26 cellular contexts compared by ENCODE assay signal in the genomic region with DNA sequence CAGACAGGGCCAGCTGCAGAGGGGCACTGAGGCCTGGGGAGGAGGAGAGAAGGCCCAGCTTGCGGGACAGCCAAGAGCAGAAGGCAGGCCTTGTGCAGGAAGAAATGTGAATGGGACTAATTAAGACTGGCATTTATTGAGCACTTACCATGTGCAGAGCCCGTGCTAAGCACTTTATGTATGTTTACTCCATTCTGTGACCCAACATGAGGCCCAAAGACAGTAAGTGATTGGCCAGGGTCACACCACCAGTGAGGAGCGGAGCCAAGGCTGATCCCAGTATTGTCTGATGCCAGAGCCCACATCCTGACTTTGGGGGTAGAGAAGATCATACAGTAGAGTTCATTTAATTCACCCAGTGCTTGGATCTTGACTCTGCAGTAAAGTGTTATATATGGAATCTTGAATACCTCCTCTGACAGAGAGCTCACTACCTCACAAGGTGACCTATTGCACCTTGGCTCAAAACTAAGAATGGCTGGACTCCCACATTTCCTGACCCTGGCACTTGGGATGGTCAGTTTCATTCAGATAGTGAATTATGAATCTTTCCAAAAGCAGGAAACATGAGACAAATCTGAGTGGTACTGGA. TPM values are rescaled to one million over a fixed set of nuclear protein-coding genes. Genes with fewer than 3 reads are reported as not detected.
DNase-seq lines count a peak whose midpoint lies in the region; ATAC-seq, FAIRE-seq and TF ChIP-seq lines count a peak whose summit lies in the region.
"Had no signal": no experiment of that assay in that cellular context is flagged by ENCODE, and none has a peak within 500 bp of the region (broad histone marks: within the 10 kb centered on the region; RNA-seq: fewer than 3 reads in every experiment).

No MANE protein-coding gene starts in this region.

- no peak for TF ChIP-seq EP300 in H1 (IDR thresholded peaks at IDR 0.05; ENCODE audit: borderline replicate concordance in 1 of 2, low read depth in 2 of 2, low read length in 2 of 2)

- H2AK5ac ChIP-seq in H1 (ENCODE audit: low read depth, low read length) = no peak overlapping the region

- no peak for DNase-seq in A673 (ENCODE audit: low spot score)
- peak; percentile 52 for DNase-seq in EH (ENCODE audit: low read depth)
- no peak for DNase-seq in H1 (ENCODE audit: low read depth in 1 of 2, low spot score in 2 of 2)
- no peak for DNase-seq in natural killer cell
- no peak for DNase-seq in Right ventricle myocardium superior
- no peak for DNase-seq in erythroblast (lab: John Stamatoyannopoulos, UW)
- DNase-seq: ACHN; C1 segment of cervical spinal cord; CD8-positive, alpha-beta T cell; DND-41; GOT3; KG1; NCI-H1092; NCI-H1436 treated with DMSO at 0.1 percent for 48 hours; NCI-H1930; NCI-H2227 treated with DMSO at 0.1 percent for 48 hours; NCI-H510A treated with DMSO at 0.1 percent for 48 hours; NCI-H82 had no signal

- peaks cover 0 to 4% of the 10 kb centered on the region in 2 experiments for H4K20me1 ChIP-seq in H1 (replicated peaks in 1 of 2; ENCODE audit: control insufficient read depth in 1 of 2, insufficient read depth in 2 of 2, low read length in 2 of 2)

- TF ChIP-seq RAD21 in H1 (IDR thresholded peaks at IDR 0.05 in 1 of 2, conservative IDR thresholded peaks at IDR 0.05 in 1 of 2; ENCODE audit: low read depth in 2 of 2, low read length in 2 of 2) = no peak

- no peak overlapping the region for H4K8ac ChIP-seq in H1 (ENCODE audit: extremely low read depth, insufficient read depth, low read length)

- H3K23ac ChIP-seq in H1 (ENCODE audit: insufficient read length) = no peak overlapping the region

- H3K27ac Mint-ChIP-seq in natural killer cell = peak overlapping the region; percentile 25 to 73
- H3K27ac Mint-ChIP-seq: CD8-positive, alpha-beta T cell had no signal

- H3K79me2 ChIP-seq in H1 (ENCODE audit: control insufficient read depth in 1 of 2, insufficient read depth in 2 of 2, low read length in 2 of 2) = no peaks in the 10 kb centered on the region

- H2BK12ac ChIP-seq in H1 (ENCODE audit: low read depth, low read length) = no peak overlapping the region

- intact Hi-C loops in A673 (cut with micrococcal nuclease; ENCODE audit: unreplicated experiment) = no loop called here
- intact Hi-C loops in natural killer cell (cut with micrococcal nuclease) = no loop called here
- intact Hi-C loops in Right ventricle myocardium superior (cut with DNase I) = no loop called here

- no peak overlapping the region for H3K9ac ChIP-seq in H1 (replicated peaks in 1 of 4; ENCODE audit: extremely low read depth in 1 of 4, low read depth in 3 of 4, low read length in 3 of 4)

- no peak overlapping the region for H3K4me3 ChIP-seq in A673 (ENCODE audit: low read depth, low read length, poor library complexity, severe bottlenecking)
- no peak overlapping the region for H3K4me3 ChIP-seq in H1 (ENCODE audit: extremely low read depth in 1 of 4, insufficient read depth in 2 of 4, low read depth in 3 of 4, low read length in 4 of 4)

- no peak overlapping the region for H2AFZ ChIP-seq in H1 (ENCODE audit: low read length)

- POLR2A ChIA-PET in A673 (lab: Charles Lee; ENCODE audit: low non-redundant PET) = no interaction called here
- POLR2A ChIA-PET in H1 (lab: Charles Lee; ENCODE audit: partially characterized antibody) = interaction anchor here (0.9 to 1.9 kb wide), 4 partner anchors 11 to 19 kb away, joined by 3 to 12 read pairs (median 4); partner anchors contain the start of gene KATNB1

- H4K91ac ChIP-seq in H1 (replicated peaks; ENCODE audit: insufficient read length, low read length) = no peak overlapping the region

- no peak for FAIRE-seq in H1 (lab: Jason Lieb, UNC)
- FAIRE-seq: GM12891 had no signal

- ATAC-seq in natural killer cell = no peak
- ATAC-seq in Right ventricle myocardium superior (ENCODE audit: poor library complexity) = no peak
- ATAC-seq in HG02759 (IDR thresholded peaks at IDR 0.05; ENCODE audit: unreplicated experiment) = no peak
- ATAC-seq: CD8-positive, alpha-beta T cell; HCT116; Panc1 had no signal

- no peaks in the 10 kb centered on the region for H3K27me3 Mint-ChIP-seq in natural killer cell (ENCODE audit: low read depth in 2 of 2)

- peaks cover 25 to 33% of the 10 kb centered on the region in 2 donors for H3K4me1 Mint-ChIP-seq in natural killer cell

- no peak overlapping the region for H3K4ac ChIP-seq in H1 (replicated peaks; ENCODE audit: insufficient read length, low read depth, low read length)

- H3K27me3 ChIP-seq in A673 (replicated peaks; ENCODE audit: insufficient read depth, low read depth, low read length, poor library complexity) (no peaks in the 10 kb centered on the region), H1 (replicated peaks in 1 of 4; ENCODE audit: control insufficient read depth in 3 of 4, extremely low read depth in 1 of 4, insufficient read depth in 3 of 4, low read length in 3 of 4) (no peaks in the 10 kb centered on the region)

- no peak for TF ChIP-seq POLR2A in H1 (IDR thresholded peaks at IDR 0.05; ENCODE audit: control extremely low read depth in 1 of 2, low read depth in 2 of 2, low read length in 2 of 2)
- no peak for TF ChIP-seq POLR2A in erythroblast (IDR thresholded peaks at IDR 0.05; ENCODE audit: low read length)

- H3K36me3 Mint-ChIP-seq in natural killer cell = no peaks in the 10 kb centered on the region

- no peak overlapping the region for H3K4me2 ChIP-seq in H1 (ENCODE audit: insufficient read depth in 1 of 2, low read depth in 2 of 2, low read length in 2 of 2)

- peaks cover 28% of the 10 kb centered on the region for H3K36me3 ChIP-seq in A673 (ENCODE audit: insufficient read depth, low read length, poor library complexity, severe bottlenecking)
- peaks cover 0 to 8% (median 3%) of the 10 kb centered on the region in 4 experiments; a peak in 5 of 8 replicates for H3K36me3 ChIP-seq in H1 (ENCODE audit: control insufficient read depth in 2 of 4, insufficient read depth in 4 of 4, low read length in 3 of 4)

- CTCF ChIA-PET in A673 (lab: Charles Lee) = no interaction called here
- CTCF ChIA-PET in H1 (lab: Charles Lee; ENCODE audit: partially characterized antibody) = interaction anchor here (0.6 to 3.0 kb wide), 7 partner anchors 8 to 1198 kb away, joined by 3 to 17 read pairs (median 5); no protein-coding TSS in a partner anchor

- no TSS peak for BruUV-seq in A673 (replicated peaks; lab: Mats Ljungman, UMichigan)

- H4K5ac ChIP-seq in H1 (ENCODE audit: insufficient read length, low read depth, low read length) = no peak overlapping the region

- H2BK20ac ChIP-seq in H1 (ENCODE audit: low read length) = no peak overlapping the region

- H3K9me3 ChIP-seq in A673 (ENCODE audit: low read depth, low read length, poor library complexity, severe bottlenecking) = no peaks in the 10 kb centered on the region
- H3K9me3 ChIP-seq in H1 (ENCODE audit: insufficient read depth in 2 of 2, low read depth in 1 of 2, low read length in 1 of 2) = no peaks in the 10 kb centered on the region

- TF ChIP-seq CTCF in A673 (conservative IDR thresholded peaks at IDR 0.05; ENCODE audit: low read depth, low read length) (no peak), H1 (IDR thresholded peaks at IDR 0.05; ENCODE audit: control extremely low read depth in 1 of 3, insufficient read depth in 1 of 3, low read depth in 1 of 3, low read length in 3 of 3) (no peak), natural killer cell (IDR thresholded peaks at IDR 0.05) (no peak)

- no peak overlapping the region for H2BK15ac ChIP-seq in H1 (ENCODE audit: low read length)

- no peak overlapping the region for H3K56ac ChIP-seq in H1 (replicated peaks; ENCODE audit: insufficient read length, low read depth, low read length)

- H3K9me3 Mint-ChIP-seq in natural killer cell = no peaks in the 10 kb centered on the region
- H3K9me3 Mint-ChIP-seq: CD8-positive, alpha-beta T cell had no signal

- 90% methylated on average over 3 of the region's 3 CpGs; no CpG with 5 or more reads in 1 of the 2 experiments for WGBS in H1 (ENCODE audit: extremely low coverage in 1 of 2, insufficient coverage in 1 of 2, insufficient read length in 1 of 2, insufficient replicate concordance in 2 of 2, low coverage in 1 of 2, low lambda C conversion rate in 2 of 2, missing lambda C conversion rate in 1 of 2), 2 experiments

- no peak overlapping the region for H2BK120ac ChIP-seq in H1 (replicated peaks; ENCODE audit: low read depth, low read length)

- H3K79me1 ChIP-seq in H1 (ENCODE audit: low read depth, low read length) = no peaks in the 10 kb centered on the region

- peak overlapping the region; percentile 16 for H3K27ac ChIP-seq in A673 (ENCODE audit: low read depth, low read length, poor library complexity, severe bottlenecking)
- no peak overlapping the region for H3K27ac ChIP-seq in H1 (ENCODE audit: low read depth, low read length)
- H3K27ac ChIP-seq: HL-60 had no signal

- H3K4me1 ChIP-seq in A673 (ENCODE audit: insufficient read depth, low read length, poor library complexity, severe bottlenecking) (no peaks in the 10 kb centered on the region), H1 (replicated peaks in 1 of 4; ENCODE audit: control insufficient read depth in 3 of 4, insufficient read depth in 4 of 4, low read length in 3 of 4) (no peaks in the 10 kb centered on the region)

- no peaks in the 10 kb centered on the region for H3K23me2 ChIP-seq in H1 (ENCODE audit: low read depth, low read length)

- H3K18ac ChIP-seq in H1 (ENCODE audit: extremely low read depth, low read length) = no peak overlapping the region

- no peak overlapping the region for H3K14ac ChIP-seq in H1 (ENCODE audit: insufficient read length)

- H3K4me3 Mint-ChIP-seq in natural killer cell = no peak overlapping the region
- H3K4me3 Mint-ChIP-seq: CD8-positive, alpha-beta T cell had no signal

- H2BK5ac ChIP-seq in H1 (ENCODE audit: low read depth, low read length) = no peak overlapping the region

RNA-seq across cellular contexts. Expression of gene KATNB1, which starts 13.6 kb away (rescaled TPM):
- total RNA-seq in A673 (2021) (55.7 and 58.5 TPM in 2 replicates), natural killer cell (10 to 100 TPM; 23.6 to 34.3 (median 29.7) TPM), Right ventricle myocardium superior (9.4 TPM)
- total RNA-seq in H1 (2021; fragmentation: NEBNext Ultra II Directional; extraction: Animal tissue kit (Norgen Biotek cat#: 25700)) = 50.2 and 50.3 TPM in 2 replicates
- 60.4 and 88.4 TPM in 2 replicates for polyA plus RNA-seq in H1 (2011; rRNA removed)
- polyA plus RNA-seq in H1 (2011; cell fraction: cytosol; rRNA removed) = 55.3 TPM
- polyA plus RNA-seq in H1 (2011; cell fraction: nucleus; rRNA removed) = 166 TPM
- polyA plus RNA-seq in H1 (2012, experiment 1 of 2) = 25.0 to 47.4 TPM (median 43.4 TPM) in 4 replicates
- 48.3 TPM for polyA plus RNA-seq in H1 (2012, experiment 2 of 2)
- 31.0 TPM for polyA plus RNA-seq in H1 (2013, experiment 1 of 2)
- polyA plus RNA-seq in H1 (2013, experiment 2 of 2) = 28.8 TPM
- 31.8 and 43.0 TPM in 2 replicates for polyA minus RNA-seq in H1 (2011; rRNA and poly(A)+ RNA removed)
- 29.9 TPM for polyA minus RNA-seq in H1 (2011; cell fraction: cytosol; rRNA and poly(A)+ RNA removed)
- 42.7 TPM for polyA minus RNA-seq in H1 (2011; cell fraction: nucleus; rRNA and poly(A)+ RNA removed)

RNA-seq across cellular contexts. Expression of gene KIFC3, which starts 53.1 kb away (rescaled TPM):
- total RNA-seq in A673 (2021) (198 and 201 TPM in 2 replicates), natural killer cell (100 to 1,000 TPM in 1 of 3 donors, 10 to 100 TPM in 2; 54.2 to 106 (median 84.9) TPM), Right ventricle myocardium superior (61.6 TPM)
- 5.3 and 7.1 TPM in 2 replicates for total RNA-seq in H1 (2021; fragmentation: NEBNext Ultra II Directional; extraction: Animal tissue kit (Norgen Biotek cat#: 25700))
- 2.1 and 3.8 TPM in 2 replicates for polyA plus RNA-seq in H1 (2011; rRNA removed)
- 4.4 TPM for polyA plus RNA-seq in H1 (2011; cell fraction: cytosol; rRNA removed)
- polyA plus RNA-seq in H1 (2011; cell fraction: nucleus; rRNA removed) = 11.5 TPM
- 2.1 to 3.7 TPM (median 2.8 TPM) in 4 replicates for polyA plus RNA-seq in H1 (2012, experiment 1 of 2)
- 1.6 TPM for polyA plus RNA-seq in H1 (2012, experiment 2 of 2)
- 4.3 TPM for polyA plus RNA-seq in H1 (2013, experiment 1 of 2)
- polyA plus RNA-seq in H1 (2013, experiment 2 of 2) = 4.4 TPM
- polyA minus RNA-seq in H1 (2011; rRNA and poly(A)+ RNA removed) = 3.3 and 3.9 TPM in 2 replicates
- polyA minus RNA-seq in H1 (2011; cell fraction: cytosol; rRNA and poly(A)+ RNA removed) = 4.9 TPM
- 7.5 TPM for polyA minus RNA-seq in H1 (2011; cell fraction: nucleus; rRNA and poly(A)+ RNA removed)

RNA-seq across cellular contexts. Expression of gene DRC7, which starts 54.6 kb away (rescaled TPM):
- total RNA-seq in A673 (2021) (not detected in 2 replicates), natural killer cell (under 1 TPM in 1 of 3 donors, not detected in 2; 0.33 TPM), Right ventricle myocardium superior (not detected)
- total RNA-seq in H1 (2021; fragmentation: NEBNext Ultra II Directional; extraction: Animal tissue kit (Norgen Biotek cat#: 25700)) = not detected in 2 replicates
- polyA plus RNA-seq in H1 (2011; rRNA removed) = 0.13 and 0.14 TPM in 2 replicates
- 0.16 TPM for polyA plus RNA-seq in H1 (2011; cell fraction: cytosol; rRNA removed)
- 0.27 TPM for polyA plus RNA-seq in H1 (2011; cell fraction: nucleus; rRNA removed)
- polyA plus RNA-seq in H1 (2012, experiment 1 of 2) = 0.23 to 0.48 TPM (median 0.27 TPM) in 3 of 4 replicates, not detected in the other
- not detected for polyA plus RNA-seq in H1 (2012, experiment 2 of 2)
- polyA plus RNA-seq in H1 (2013, experiment 1 of 2) = 0.06 TPM
- 0.04 TPM for polyA plus RNA-seq in H1 (2013, experiment 2 of 2)
- polyA minus RNA-seq in H1 (2011; rRNA and poly(A)+ RNA removed) = 0.09 TPM in 1 of 2 replicates, not detected in the other
- not detected for polyA minus RNA-seq in H1 (2011; cell fraction: cytosol; rRNA and poly(A)+ RNA removed)
- not detected for polyA minus RNA-seq in H1 (2011; cell fraction: nucleus; rRNA and poly(A)+ RNA removed)
- total RNA-seq: CD8-positive, alpha-beta T cell; G401; HT-29; SK-MEL-5 had no signal
